1 cellular context compared by ENCODE assay signal in genomic region chr5:172315599-172316531, GRCh38.
TF ChIP-seq lines count a peak whose summit lies in the region.

No MANE protein-coding gene starts in this region.

TF ChIP-seq in IMR-90, 13 proteins besides CTCF, POLR2A, EP300 and RAD21 (continued from another document):
- TF ChIP-seq MXI1 (IDR thresholded peaks at IDR 0.05; ENCODE audit: borderline replicate concordance, low read depth, low read length) (no peak), RFX5 (IDR thresholded peaks at IDR 0.05; ENCODE audit: low read depth, low read length) (no peak), MAZ (IDR thresholded peaks at IDR 0.05; ENCODE audit: borderline replicate concordance, low read depth, low read length) (no peak), FOS (IDR thresholded peaks at IDR 0.05; ENCODE audit: low read depth, low read length) (no peak)
